ENCODE assay signal across 24 cellular contexts in the genomic region with DNA sequence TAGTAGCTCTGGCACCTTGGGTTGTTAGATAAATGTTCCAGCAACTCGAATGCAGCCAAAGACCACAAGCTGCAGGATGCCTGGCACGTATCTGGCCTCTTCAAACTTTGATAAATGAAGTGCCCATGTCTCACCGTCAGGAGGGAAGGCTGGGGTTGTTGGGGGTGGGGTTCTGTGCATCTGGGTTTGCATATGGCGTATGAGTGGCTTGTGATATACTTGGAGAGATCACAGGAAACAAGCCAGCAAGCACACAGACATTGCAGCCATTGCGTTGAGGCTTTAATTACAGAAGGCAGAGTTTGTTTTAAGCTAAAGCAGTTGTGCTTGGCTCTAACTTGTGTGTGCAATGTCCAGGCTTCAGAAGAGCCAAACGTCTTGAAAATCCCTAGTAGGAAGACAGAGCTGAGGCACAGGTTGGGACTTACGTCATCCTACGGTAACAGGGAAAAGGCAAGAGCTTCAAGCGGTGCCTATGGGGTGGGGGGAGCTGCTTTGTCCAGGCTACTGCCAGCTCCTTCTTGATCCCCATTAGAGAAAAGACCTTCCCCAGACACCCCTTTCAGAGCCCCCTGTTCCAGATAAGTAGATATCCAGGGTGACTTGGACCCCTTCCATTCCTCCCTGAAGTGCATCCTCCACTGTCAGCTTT.
DNase-seq lines count a peak whose midpoint lies in the region; ATAC-seq and TF ChIP-seq lines count a peak whose summit lies in the region.
"Had no signal": no experiment of that assay in that cellular context is flagged by ENCODE, and none has a peak within 500 bp of the region (broad histone marks: within the 10 kb centered on the region; RNA-seq: fewer than 3 reads in every experiment).

No MANE protein-coding gene starts in this region.

- H3K9me2 ChIP-seq in hepatocyte (replicated peaks; ENCODE audit: insufficient read depth): no peaks in the 10 kb centered on the region

- H3K4me3 Mint-ChIP-seq in MCF 10A (ENCODE audit: unreplicated experiment): no peak overlapping the region
- H3K4me3 Mint-ChIP-seq in activated CD4-positive, alpha-beta T cell treated with anti-CD3 and anti-CD28 coated beads for 36 hours: no peak overlapping the region
- H3K4me3 Mint-ChIP-seq: activated B cell treated with CpG ODN at 0.5 μM for 24 hours; activated CD4-positive, alpha-beta memory T cell treated with anti-CD3 and anti-CD28 coated beads, Interleukin-2, amount 10 ng/mL, durations not matched to agents 7 days and 5 days; activated T-cell treated with anti-CD3 and anti-CD28 coated beads, Interleukin-2, amount 50 U/mL, for 72 hours; naive B cell had no signal

- H3K27me3 Mint-ChIP-seq in MCF 10A (ENCODE audit: insufficient read depth, unreplicated experiment): no peaks in the 10 kb centered on the region
- H3K27me3 Mint-ChIP-seq in activated CD4-positive, alpha-beta T cell treated with anti-CD3 and anti-CD28 coated beads for 36 hours: peaks cover 13% of the 10 kb centered on the region
- H3K27me3 Mint-ChIP-seq: activated B cell treated with CpG ODN at 0.5 μM for 24 hours had no signal

- intact Hi-C loops in heart left ventricle (cut with DNase I): loop anchor here in 2 of 10 donors (5.0 to 10.0 kb wide), 2 partner anchors 49 to 153 kb away; no protein-coding TSS in a partner anchor
- intact Hi-C loops in left ventricle myocardium inferior (cut with micrococcal nuclease): no loop called here
- intact Hi-C loops in MCF 10A (cut with micrococcal nuclease): no loop called here
- intact Hi-C loops in vagina (cut with DNase I): no loop called here
- intact Hi-C loops in activated CD4-positive, alpha-beta T cell treated with anti-CD3 and anti-CD28 coated beads for 36 hours (cut with DNase I, micrococcal nuclease): no loop called here

- no peaks in the 10 kb centered on the region for H3K79me2 ChIP-seq in hepatocyte

- peaks cover 20% of the 10 kb centered on the region for H3K9me3 Mint-ChIP-seq in MCF 10A (ENCODE audit: unreplicated experiment)
- H3K9me3 Mint-ChIP-seq in activated CD4-positive, alpha-beta T cell treated with anti-CD3 and anti-CD28 coated beads for 36 hours (ENCODE audit: low read depth): no peaks in the 10 kb centered on the region
- H3K9me3 Mint-ChIP-seq: activated B cell treated with CpG ODN at 0.5 μM for 24 hours had no signal

- H3K27ac Mint-ChIP-seq in MCF 10A (ENCODE audit: low read depth, unreplicated experiment): peak overlapping the region; percentile 12
- H3K27ac Mint-ChIP-seq in activated CD4-positive, alpha-beta T cell treated with anti-CD3 and anti-CD28 coated beads for 36 hours: no peak overlapping the region
- H3K27ac Mint-ChIP-seq: activated B cell treated with CpG ODN at 0.5 μM for 24 hours; activated CD4-positive, alpha-beta memory T cell treated with anti-CD3 and anti-CD28 coated beads, Interleukin-2, amount 10 ng/mL, durations not matched to agents 7 days and 5 days; activated T-cell treated with anti-CD3 and anti-CD28 coated beads, Interleukin-2, amount 50 U/mL, for 72 hours; naive B cell had no signal

- no peak overlapping the region for H2AFZ ChIP-seq in hepatocyte

- CTCF ChIA-PET in MCF 10A (lab: Yijun Ruan, JAX): no interaction called here
- CTCF ChIA-PET in activated CD4-positive, alpha-beta T cell treated with anti-CD3 and anti-CD28 coated beads for 36 hours (lab: Charles Lee): no interaction called here

- no peak for TF ChIP-seq CTCF in heart left ventricle (IDR thresholded peaks at IDR 0.05)
- TF ChIP-seq CTCF in left ventricle myocardium inferior (IDR thresholded peaks at IDR 0.05; ENCODE audit: borderline replicate concordance): no peak
- TF ChIP-seq CTCF in MCF 10A (IDR thresholded peaks at IDR 0.05; ENCODE audit: unreplicated experiment): no peak
- no peak for TF ChIP-seq CTCF in vagina (IDR thresholded peaks at IDR 0.05)
- no peak for TF ChIP-seq CTCF in hepatocyte (IDR thresholded peaks at IDR 0.05; ENCODE audit: poor library complexity)

- H3K4me1 Mint-ChIP-seq in MCF 10A (ENCODE audit: insufficient read depth, unreplicated experiment): peaks cover 15% of the 10 kb centered on the region
- no peaks in the 10 kb centered on the region for H3K4me1 Mint-ChIP-seq in activated CD4-positive, alpha-beta T cell treated with anti-CD3 and anti-CD28 coated beads for 36 hours
- H3K4me1 Mint-ChIP-seq: activated B cell treated with CpG ODN at 0.5 μM for 24 hours; activated CD4-positive, alpha-beta memory T cell treated with anti-CD3 and anti-CD28 coated beads, Interleukin-2, amount 10 ng/mL, durations not matched to agents 7 days and 5 days; naive B cell had no signal

- H3K9me3 ChIP-seq in heart left ventricle (no peaks in the 10 kb centered on the region), left ventricle myocardium inferior (replicated peaks) (no peaks in the 10 kb centered on the region), vagina (no peaks in the 10 kb centered on the region), hepatocyte (ENCODE audit: low read depth) (no peaks in the 10 kb centered on the region)
- H3K9me3 ChIP-seq: ascending aorta, gastroesophageal sphincter, upper lobe of left lung had no signal

- H3K27me3 ChIP-seq in heart left ventricle (no peaks in the 10 kb centered on the region), left ventricle myocardium inferior (ENCODE audit: low read depth) (peaks cover 3% of the 10 kb centered on the region), vagina (no peaks in the 10 kb centered on the region), hepatocyte (no peaks in the 10 kb centered on the region)
- H3K27me3 ChIP-seq: ascending aorta, gastroesophageal sphincter, upper lobe of left lung had no signal

- H4K20me1 ChIP-seq in hepatocyte (ENCODE audit: insufficient read depth, poor library complexity, severe bottlenecking): no peaks in the 10 kb centered on the region

- TF ChIP-seq POLR2A in heart left ventricle (IDR thresholded peaks at IDR 0.05) (no peak), vagina (IDR thresholded peaks at IDR 0.05) (no peak)

- ATAC-seq in heart left ventricle (peak in 3 of 4 donors; percentile 28 to 62 (median 42)), HG03135 (IDR thresholded peaks at IDR 0.05; ENCODE audit: unreplicated experiment) (no peak)
- no peak for ATAC-seq in activated CD4-positive, alpha-beta T cell treated with anti-CD3 and anti-CD28 coated beads for 36 hours
- ATAC-seq: activated T-cell treated with anti-CD3 and anti-CD28 coated beads, Interleukin-2, amount 50 U/mL, for 72 hours; HepG2 had no signal

- H3K4me1 ChIP-seq in heart left ventricle (peaks cover 0 to 44% (median 16%) of the 10 kb centered on the region in 12 donors), left ventricle myocardium inferior (peaks cover 37% of the 10 kb centered on the region), vagina (peaks cover 20% of the 10 kb centered on the region), hepatocyte (ENCODE audit: insufficient read depth) (peaks cover 15% of the 10 kb centered on the region)

- DNase-seq in heart left ventricle: peak in 1 of 5 donors; percentile 46
- DNase-seq in left ventricle myocardium inferior: no peak
- DNase-seq in MCF 10A (ENCODE audit: unreplicated experiment): no peak
- DNase-seq in islet precursor cell: peak; percentile 30
- peak in 1 of 2 donors; percentile 67 for DNase-seq in vagina (ENCODE audit: extremely low spot score in 2 of 2)
- no peak for DNase-seq in hepatocyte (ENCODE audit: low spot score)
- DNase-seq in activated CD4-positive, alpha-beta T cell treated with anti-CD3 and anti-CD28 coated beads for 36 hours: no peak
- DNase-seq: ACHN; activated B cell treated with CpG ODN at 0.5 μM for 24 hours; activated CD4-positive, alpha-beta memory T cell treated with anti-CD3 and anti-CD28 coated beads, Interleukin-2, amount 10 ng/mL, durations not matched to agents 7 days and 5 days; activated naive CD4-positive, alpha-beta T cell treated with anti-CD3 and anti-CD28 coated beads, Interleukin-2, amount 50 U/mL, for 16 hours; activated T-cell treated with anti-CD3 and anti-CD28 coated beads, Interleukin-2, amount 50 U/mL, for 72 hours; C1 segment of cervical spinal cord; mesendoderm; naive B cell; NCI-H2081 treated with DMSO at 0.1 percent for 48 hours; NCI-H510A; retina; T1000; upper lobe of left lung had no signal

- BruUV-seq in MCF 10A (replicated peaks; lab: Mats Ljungman, UMichigan): no TSS peak

- H3K36me3 ChIP-seq in heart left ventricle (no peaks in the 10 kb centered on the region), left ventricle myocardium inferior (no peaks in the 10 kb centered on the region), vagina (no peaks in the 10 kb centered on the region), hepatocyte (replicated peaks; ENCODE audit: insufficient read depth, low read depth) (no peaks in the 10 kb centered on the region)
- H3K36me3 ChIP-seq: ascending aorta, gastroesophageal sphincter, upper lobe of left lung had no signal

- H3K4me2 ChIP-seq in hepatocyte: no peak overlapping the region

- POLR2A ChIA-PET in MCF 10A (lab: Yijun Ruan, JAX): interaction anchor here (0.9 to 3.5 kb wide), 2 partner anchors 9 to 10 kb away, joined by 3 to 35 read pairs; no protein-coding TSS in a partner anchor
- POLR2A ChIA-PET in activated CD4-positive, alpha-beta T cell treated with anti-CD3 and anti-CD28 coated beads for 36 hours (lab: Charles Lee): no interaction called here

- H3K27ac ChIP-seq in heart left ventricle: peak overlapping the region in 2 of 12 donors; percentile 30 to 62
- no peak overlapping the region for H3K27ac ChIP-seq in left ventricle myocardium inferior (replicated peaks)
- H3K27ac ChIP-seq in vagina: peak overlapping the region; percentile 69
- H3K27ac ChIP-seq in hepatocyte: no peak overlapping the region
- H3K27ac ChIP-seq: ascending aorta, upper lobe of left lung had no signal

- peaks cover 12% of the 10 kb centered on the region for H3K36me3 Mint-ChIP-seq in MCF 10A (ENCODE audit: insufficient read depth, unreplicated experiment)
- no peaks in the 10 kb centered on the region for H3K36me3 Mint-ChIP-seq in activated CD4-positive, alpha-beta T cell treated with anti-CD3 and anti-CD28 coated beads for 36 hours (ENCODE audit: low read depth)

- WGBS in heart left ventricle, 4 donors: 42 to 49% (median 46%) methylated on average over 8 to 9 of the region's 9 CpGs
- 62% methylated on average over 9 of the region's 9 CpGs for WGBS in hepatocyte (ENCODE audit: low lambda C conversion rate, missing lambda C conversion rate)

- H3K4me3 ChIP-seq in heart left ventricle (no peak overlapping the region), left ventricle myocardium inferior (no peak overlapping the region), vagina (no peak overlapping the region), hepatocyte (no peak overlapping the region)
- H3K4me3 ChIP-seq: ascending aorta, gastroesophageal sphincter, upper lobe of left lung had no signal

Comparison
In these comparisons a context has a peak if more than half of its experiments do, and no peak if none do; other contexts are left out.
1. ATAC-seq: peak in heart left ventricle (3 of 4); none in HG03135 (single experiment) and activated CD4-positive, alpha-beta T cell treated with anti-CD3 and anti-CD28 coated beads for 36 hours (single experiment).